ENCODE assay signal across 8 cellular contexts in genomic region chr11:68903631-68904457, GRCh38. TPM values are rescaled to one million over a fixed set of nuclear protein-coding genes. Genes with fewer than 3 reads are reported as not detected.
DNase-seq lines count a peak whose midpoint lies in the region; ATAC-seq lines count a peak whose summit lies in the region.

TSS of gene IGHMBP2 (plus strand) at chr11:68903891. CDS start at chr11:68903953, 62 bp downstream.
TSS of gene MRPL21 (minus strand) at chr11:68903832. CDS start at chr11:68903810, 22 bp downstream.

- H3K9me3 ChIP-seq in muscle layer of colon (ENCODE audit: low read length): no peaks in the 10 kb centered on the region

- ATAC-seq in GM19467 (IDR thresholded peaks at IDR 0.05; ENCODE audit: unreplicated experiment) (peak; percentile 84), esophagus mucosa (peak; percentile 94)

- peaks cover 28% of the 10 kb centered on the region for H3K36me3 ChIP-seq in muscle layer of colon (ENCODE audit: insufficient read depth, low read length)

- DNase-seq in CMK (ENCODE audit: low read depth) (peak; percentile 60), HT1080 (ENCODE audit: low read depth) (peak; percentile 74), OCI-M2 (lab: John Stamatoyannopoulos, UW; ENCODE audit: unreplicated experiment) (peak; percentile 10)
- peak; percentile 91 for DNase-seq in activated T-cell treated with anti-CD3 and anti-CD28 coated beads, Interleukin-2, amount 50 U/mL, for 1 hour
- DNase-seq in stimulated activated CD8-positive, alpha-beta memory T cell treated with anti-CD3 and anti-CD28 coated beads, Interleukin-7, amount 100 ng/mL, for 24 hours (ENCODE audit: low read depth): peak; percentile 81

- H3K4me1 ChIP-seq in muscle layer of colon (ENCODE audit: insufficient read depth, low read length): peaks cover 19% of the 10 kb centered on the region

- H3K27ac ChIP-seq in muscle layer of colon (ENCODE audit: low read depth, low read length): peak within 1 kb of the TSS; percentile 89

- H3K9ac ChIP-seq in muscle layer of colon (ENCODE audit: low read length): peak within 1 kb of the TSS; percentile 94

- H3K4me3 ChIP-seq in muscle layer of colon (ENCODE audit: low read depth in 1 of 2, low read length in 2 of 2): peak within 1 kb of the TSS; percentile 60 to 99

- H3K27me3 ChIP-seq in muscle layer of colon (ENCODE audit: control insufficient read depth in 1 of 2, insufficient read depth in 2 of 2, low read length in 2 of 2): no peaks in the 10 kb centered on the region

RNA-seq across cellular contexts. Expression of gene IGHMBP2, which starts in this region (rescaled TPM):
- 6.6 and 8.5 TPM in 2 replicates for total RNA-seq in HT1080 (2014; rRNA removed; shearing (Covaris generic))
- polyA plus RNA-seq in HT1080 (2015; cell fraction: cytosol; rRNA removed): 5.3 and 6.7 TPM in 2 replicates
- 17.2 and 19.7 TPM in 2 replicates for polyA plus RNA-seq in HT1080 (2015; cell fraction: nucleus; rRNA removed)
- total RNA-seq in esophagus mucosa: 12.6 TPM

RNA-seq across cellular contexts. Expression of gene MRPL21, which starts in this region (rescaled TPM):
- total RNA-seq in HT1080 (2014; rRNA removed; shearing (Covaris generic)): 163 and 206 TPM in 2 replicates
- 68.9 and 103 TPM in 2 replicates for polyA plus RNA-seq in HT1080 (2015; cell fraction: cytosol; rRNA removed)
- 48.8 and 54.9 TPM in 2 replicates for polyA plus RNA-seq in HT1080 (2015; cell fraction: nucleus; rRNA removed)
- 62.7 TPM for total RNA-seq in esophagus mucosa

Comparison
In these comparisons a context has a peak if more than half of its experiments do, and no peak if none do; other contexts are left out.
1. Peak in every context shown above with its lines: DNase-seq, ATAC-seq, H3K4me3 ChIP-seq and H3K27ac ChIP-seq.
2. DNase-seq: peak in every context shown above with its lines; median percentile 91 in activated T-cell treated with anti-CD3 and anti-CD28 coated beads, Interleukin-2, amount 50 U/mL, for 1 hour; 81 in stimulated activated CD8-positive, alpha-beta memory T cell treated with anti-CD3 and anti-CD28 coated beads, Interleukin-7, amount 100 ng/mL, for 24 hours; 74 in HT1080; 60 in CMK; 10 in OCI-M2.